Comparison of ENCODE assay signal across 1 cellular context in genomic region chr1:43986712-43987111, GRCh38.
TF ChIP-seq lines count a peak whose summit lies in the region.

No MANE protein-coding gene starts in this region.

TF ChIP-seq in GM23338, 12 proteins besides CTCF, POLR2A, EP300 and RAD21 (continued from another document):
- TF ChIP-seq ETS1 (IDR thresholded peaks at IDR 0.05): no peak
- TF ChIP-seq ZNF462 (CRISPR knock-in tag; IDR thresholded peaks at IDR 0.05): no peak
- no peak for TF ChIP-seq ZNF331 (CRISPR knock-in tag; IDR thresholded peaks at IDR 0.05; ENCODE audit: low read depth)
- no peak for TF ChIP-seq ZNF114 (CRISPR knock-in tag; IDR thresholded peaks at IDR 0.05)
